1 cellular context compared by ENCODE assay signal in genomic region chr1:18948913-18949688, GRCh38.
TF ChIP-seq lines count a peak whose summit lies in the region.

No MANE protein-coding gene starts in this region.

TF ChIP-seq in HepG2, 621 proteins besides CTCF, POLR2A, EP300 and RAD21 (continued from another document and continues in another):
- TF ChIP-seq PRDM15 (CRISPR knock-in tag; IDR thresholded peaks at IDR 0.05) = peak; percentile 66; the same call in 1 of the 2 replicates
- peak; percentile 38; the same call in 1 of the 2 replicates for TF ChIP-seq ZBTB20 (CRISPR knock-in tag; IDR thresholded peaks at IDR 0.05; ENCODE audit: borderline replicate concordance, low read depth)
- TF ChIP-seq REST (IDR thresholded peaks at IDR 0.05; ENCODE audit: borderline replicate concordance in 1 of 2, low read depth in 1 of 2, low read length in 2 of 2) = peak in 1 of 2 experiments; percentile 20; a peak in 1 of 4 replicates
- peak; percentile 63; the same call in 1 of the 2 replicates for TF ChIP-seq BCL6 (CRISPR knock-in tag; IDR thresholded peaks at IDR 0.05)
- TF ChIP-seq ZNF790 (CRISPR knock-in tag; IDR thresholded peaks at IDR 0.05; ENCODE audit: borderline replicate concordance) = peak; percentile 85; the same call in 1 of the 2 replicates
- TF ChIP-seq THYN1 (CRISPR knock-in tag; IDR thresholded peaks at IDR 0.05; ENCODE audit: borderline replicate concordance, low read depth) = 0 out of 2 replicates have a peak, but pooled peaks have one; percentile 12
- no peak for TF ChIP-seq ZNF513 (CRISPR knock-in tag; conservative IDR thresholded peaks at IDR 0.05)
- peak; percentile 80 for TF ChIP-seq ZNF543 (CRISPR knock-in tag; IDR thresholded peaks at IDR 0.05)
- peak; percentile 11; the same call in 1 of the 2 replicates for TF ChIP-seq NR2F2 (IDR thresholded peaks at IDR 0.05; ENCODE audit: borderline replicate concordance, low read depth)
- TF ChIP-seq ATAD3A (CRISPR knock-in tag; IDR thresholded peaks at IDR 0.05) = no peak
- TF ChIP-seq ZNF496 (CRISPR knock-in tag; IDR thresholded peaks at IDR 0.05; ENCODE audit: insufficient replicate concordance) = no peak
- peak; percentile 80; the same call in 1 of the 2 replicates for TF ChIP-seq ZNF619 (CRISPR knock-in tag; IDR thresholded peaks at IDR 0.05)
- TF ChIP-seq MIER3 (CRISPR knock-in tag; IDR thresholded peaks at IDR 0.05; ENCODE audit: borderline replicate concordance) = peak; percentile 91; the same call in 1 of the 2 replicates
- TF ChIP-seq ZNF703 (CRISPR knock-in tag; IDR thresholded peaks at IDR 0.05; ENCODE audit: borderline replicate concordance) = peak; percentile 97; the same call in 1 of the 2 replicates
- no peak for TF ChIP-seq IKZF5 (CRISPR knock-in tag; IDR thresholded peaks at IDR 0.05)
- 0 out of 2 replicates have a peak, but pooled peaks have one; percentile 50 for TF ChIP-seq EED (CRISPR knock-in tag; IDR thresholded peaks at IDR 0.05)
- no peak for TF ChIP-seq SRSF1 (optimal IDR thresholded peaks at IDR 0.05; ENCODE audit: low read depth, low read length)
- peak; percentile 32; the same call in 1 of the 2 replicates for TF ChIP-seq PAX8 (CRISPR knock-in tag; IDR thresholded peaks at IDR 0.05; ENCODE audit: borderline replicate concordance)
- peak; percentile 75; the same call in 1 of the 2 replicates for TF ChIP-seq ELF4 (CRISPR knock-in tag; IDR thresholded peaks at IDR 0.05; ENCODE audit: borderline replicate concordance)
- TF ChIP-seq ZNF782 (CRISPR knock-in tag; IDR thresholded peaks at IDR 0.05; ENCODE audit: borderline replicate concordance) = peak; percentile 85; the same call in 1 of the 2 replicates
- TF ChIP-seq IRF2 (CRISPR knock-in tag; IDR thresholded peaks at IDR 0.05) = peak; percentile 88
- peak; percentile 61 for TF ChIP-seq PITX1 (CRISPR knock-in tag; IDR thresholded peaks at IDR 0.05)
- TF ChIP-seq ZFP90 (CRISPR knock-in tag; IDR thresholded peaks at IDR 0.05; ENCODE audit: borderline replicate concordance) = peak; percentile 77; the same call in 1 of the 2 replicates
- peak; percentile 63 for TF ChIP-seq RXRA (CRISPR knock-in tag; IDR thresholded peaks at IDR 0.05)
- TF ChIP-seq CSRNP2 (CRISPR knock-in tag; conservative IDR thresholded peaks at IDR 0.05; ENCODE audit: low read depth) = 0 out of 2 replicates have a peak, but pooled peaks have one; percentile 11
- no peak for TF ChIP-seq LBX2 (CRISPR knock-in tag; IDR thresholded peaks at IDR 0.05; ENCODE audit: borderline replicate concordance)
- TF ChIP-seq ZNF607 (CRISPR knock-in tag; IDR thresholded peaks at IDR 0.05; ENCODE audit: borderline replicate concordance) = peak; percentile 59; the same call in 1 of the 2 replicates
- no peak for TF ChIP-seq NBN (conservative IDR thresholded peaks at IDR 0.05)
- peak; percentile 77 for TF ChIP-seq NR2C2 (CRISPR knock-in tag; IDR thresholded peaks at IDR 0.05; ENCODE audit: borderline replicate concordance)
- TF ChIP-seq ZNF850 (CRISPR knock-in tag; conservative IDR thresholded peaks at IDR 0.05) = no peak
- no peak for TF ChIP-seq JUNB (CRISPR knock-in tag; IDR thresholded peaks at IDR 0.05; ENCODE audit: borderline replicate concordance)
- TF ChIP-seq NCOA2 (CRISPR knock-in tag; IDR thresholded peaks at IDR 0.05) = no peak; the same call in none of the 2 replicates
- peak; percentile 69; the same call in 1 of the 2 replicates for TF ChIP-seq CAMTA2 (CRISPR knock-in tag; IDR thresholded peaks at IDR 0.05; ENCODE audit: borderline replicate concordance)
- TF ChIP-seq HNRNPH1 (optimal IDR thresholded peaks at IDR 0.05; ENCODE audit: low read depth, low read length) = no peak
- peak; percentile 62; the same call in 1 of the 2 replicates for TF ChIP-seq TAF1 (CRISPR knock-in tag; IDR thresholded peaks at IDR 0.05)
- no peak for TF ChIP-seq AGO1 (IDR thresholded peaks at IDR 0.05; ENCODE audit: low read depth, low read length, poor library complexity, severe bottlenecking)
- peak; percentile 84; the same call in 1 of the 2 replicates for TF ChIP-seq STAT6 (CRISPR knock-in tag; IDR thresholded peaks at IDR 0.05; ENCODE audit: borderline replicate concordance)
- TF ChIP-seq HNF1B (CRISPR knock-in tag; IDR thresholded peaks at IDR 0.05) = peak; percentile 88; the same call in 1 of the 2 replicates
- no peak; the same call in 1 of the 2 replicates for TF ChIP-seq NFYC (CRISPR knock-in tag; IDR thresholded peaks at IDR 0.05)
- peak; percentile 89 for TF ChIP-seq XRCC5 (optimal IDR thresholded peaks at IDR 0.05; ENCODE audit: low read length)
- TF ChIP-seq ATF5 (CRISPR knock-in tag; IDR thresholded peaks at IDR 0.05; ENCODE audit: low read depth) = no peak
